ENCODE assay signal across 8 cellular contexts in genomic region chr13:97433727-97434416, GRCh38. TPM values are rescaled to one million over a fixed set of nuclear protein-coding genes. Genes with fewer than 3 reads are reported as not detected.
DNase-seq lines count a peak whose midpoint lies in the region; ATAC-seq and TF ChIP-seq lines count a peak whose summit lies in the region.

Gene RAP2A (plus strand): TSS chr13:97434169. CDS start chr13:97434471, 302 bp downstream.

- DNase-seq in GM04504 (ENCODE audit: low read depth): peak; percentile 79
- peak; percentile 95 for DNase-seq in NCI-H1092 (lab: John Stamatoyannopoulos, UW)
- peak; percentile 68 for DNase-seq in SKM-1 (lab: John Stamatoyannopoulos, UW; ENCODE audit: unreplicated experiment)
- peak; percentile 81 to 89 for DNase-seq in activated naive CD4-positive, alpha-beta T cell treated with anti-CD3 and anti-CD28 coated beads, Interleukin-2, amount 50 U/mL, for 72 hours (ENCODE audit: low spot score in 2 of 2)
- peak; percentile 94 for DNase-seq in glomerular visceral epithelial cell (ENCODE audit: extremely low spot score)
- peak; percentile 95 for DNase-seq in osteoblast (ENCODE audit: insufficient read length, low spot score, missing footprints)
- DNase-seq in testis: peak; percentile 94

- peaks cover 40% of the 10 kb centered on the region for H3K79me2 ChIP-seq in osteoblast (ENCODE audit: insufficient read depth, low read length)

- H3K27ac Mint-ChIP-seq in activated naive CD4-positive, alpha-beta T cell treated with anti-CD3 and anti-CD28 coated beads, Interleukin-2, amount 50 U/mL, for 72 hours: peak within 1 kb of the TSS; percentile 92 to 100

- H3K4me1 ChIP-seq in osteoblast (ENCODE audit: insufficient read depth, low read length) (peaks cover 20% of the 10 kb centered on the region), testis (peaks cover 6% of the 10 kb centered on the region)

- peak within 1 kb of the TSS; percentile 89 for H3K4me3 ChIP-seq in osteoblast (ENCODE audit: insufficient read depth, low read length)
- peak within 1 kb of the TSS; percentile 89 for H3K4me3 ChIP-seq in testis

- H2AFZ ChIP-seq in osteoblast (ENCODE audit: low read length): peak within 1 kb of the TSS; percentile 97

- peaks cover 0 to 12% of the 10 kb centered on the region in 2 donors for H3K36me3 Mint-ChIP-seq in activated naive CD4-positive, alpha-beta T cell treated with anti-CD3 and anti-CD28 coated beads, Interleukin-2, amount 50 U/mL, for 72 hours

- no peaks in the 10 kb centered on the region for H3K9me3 Mint-ChIP-seq in activated naive CD4-positive, alpha-beta T cell treated with anti-CD3 and anti-CD28 coated beads, Interleukin-2, amount 50 U/mL, for 72 hours

- H3K36me3 ChIP-seq in osteoblast (ENCODE audit: insufficient read depth, low read length) (no peaks in the 10 kb centered on the region), testis (ENCODE audit: low read depth, missing control alignments) (no peaks in the 10 kb centered on the region)

- H3K27me3 ChIP-seq in osteoblast (ENCODE audit: insufficient read depth, low read length) (no peaks in the 10 kb centered on the region), testis (no peaks in the 10 kb centered on the region)

- peak within 1 kb of the TSS; percentile 98 for H3K4me2 ChIP-seq in osteoblast (ENCODE audit: insufficient read depth, low read length)

- no peak for TF ChIP-seq POLR2A in testis (IDR thresholded peaks at IDR 0.05)

- no peak for TF ChIP-seq CTCF in osteoblast (IDR thresholded peaks at IDR 0.05; ENCODE audit: extremely low read depth, low read depth, low read length)
- TF ChIP-seq CTCF in testis (IDR thresholded peaks at IDR 0.05): no peak

- 0% methylated on average over 4 to 13 of the region's 97 CpGs for WGBS in testis, 2 donors

- no peaks in the 10 kb centered on the region for H4K20me1 ChIP-seq in osteoblast (ENCODE audit: insufficient read depth, low read length)

- peak; percentile 49 for ATAC-seq in HG02588 (IDR thresholded peaks at IDR 0.05; ENCODE audit: unreplicated experiment)
- ATAC-seq in activated naive CD4-positive, alpha-beta T cell treated with anti-CD3 and anti-CD28 coated beads, Interleukin-2, amount 50 U/mL, for 72 hours: peak; percentile 54 to 69

- H3K27ac ChIP-seq in osteoblast (ENCODE audit: low read depth, low read length) (peak within 1 kb of the TSS; percentile 99), testis (peak within 1 kb of the TSS; percentile 97 to 100)

- no peaks in the 10 kb centered on the region for H3K9me3 ChIP-seq in osteoblast (ENCODE audit: low read depth, low read length)
- no peaks in the 10 kb centered on the region for H3K9me3 ChIP-seq in testis

- intact Hi-C loops in testis (cut with DNase I; ENCODE audit: low total_unique reads): loop anchor here (10.0 kb wide), 1 partner anchor 319 kb away; no protein-coding TSS in a partner anchor

RNA-seq across cellular contexts. Expression of gene RAP2A, which starts in this region (rescaled TPM):
- total RNA-seq in activated naive CD4-positive, alpha-beta T cell treated with anti-CD3 and anti-CD28 coated beads, Interleukin-2, amount 50 U/mL, for 72 hours: 10 to 100 TPM in 1 of 2 donors, 1 to 10 TPM in 1; 8.1 to 19.0 TPM
- total RNA-seq in osteoblast (46.6 and 49.9 TPM in 2 replicates), testis (10 to 100 TPM; 10.6 to 11.5 TPM)
- polyA plus RNA-seq in testis (ENCODE audit: insufficient read depth, low read depth, low replicate concordance): 9.1 TPM

Comparison
In these comparisons a context has a peak if more than half of its experiments do, and no peak if none do; other contexts are left out.
1. Peak in every context shown above with its lines: DNase-seq, ATAC-seq, H3K4me3 ChIP-seq and H3K27ac ChIP-seq.